In the genomic region with DNA sequence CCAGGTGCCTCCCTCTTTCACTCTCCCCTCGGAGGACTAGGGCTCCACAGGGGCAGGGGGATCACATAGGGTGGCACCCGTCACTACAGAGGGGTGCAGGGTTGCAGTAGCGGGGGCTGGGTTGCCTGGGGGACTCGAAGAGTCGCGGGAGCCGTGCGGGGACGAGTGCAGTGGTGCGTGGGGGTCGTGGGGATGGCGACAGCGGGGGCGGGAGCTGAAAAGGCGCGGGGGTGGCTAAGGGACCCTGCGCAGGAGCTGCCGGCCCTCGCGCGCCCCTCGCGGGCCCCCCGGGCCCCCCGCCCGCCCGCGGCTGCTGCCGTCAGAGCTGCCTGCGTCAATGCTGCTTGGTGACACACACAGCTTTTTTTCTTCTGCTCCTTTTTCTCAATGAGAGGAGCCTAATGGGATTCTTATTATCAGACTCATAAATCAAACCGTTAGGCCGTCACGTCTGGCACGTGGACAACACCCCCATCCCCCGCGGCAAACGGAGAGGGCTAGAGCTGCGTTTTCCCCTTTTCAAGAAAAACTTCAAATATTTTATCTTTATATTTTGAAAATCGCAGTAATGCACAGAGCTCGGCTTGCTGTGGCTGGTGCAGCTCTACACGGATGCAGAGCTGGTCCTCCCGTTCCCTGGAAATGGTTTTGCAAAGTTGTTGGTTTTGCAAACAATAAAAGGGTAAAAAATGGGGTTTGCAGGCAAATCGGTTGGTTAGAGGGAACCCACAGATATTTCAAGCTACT, we compare ENCODE assay signal across 8 cellular contexts.
DNase-seq lines count a peak whose midpoint lies in the region; FAIRE-seq and TF ChIP-seq lines count a peak whose summit lies in the region.

No MANE protein-coding gene starts in this region.

- no peak overlapping the region for H2BK20ac ChIP-seq in H1 (ENCODE audit: low read length)

- no peak overlapping the region for H3K27ac ChIP-seq in H1 (ENCODE audit: low read depth, low read length)

- H4K5ac ChIP-seq in H1 (ENCODE audit: insufficient read length, low read depth, low read length): no peak overlapping the region

- H4K20me1 ChIP-seq in H1 (replicated peaks in 1 of 2; ENCODE audit: control insufficient read depth in 1 of 2, insufficient read depth in 2 of 2, low read length in 2 of 2): peaks cover 2 to 7% of the 10 kb centered on the region in 2 experiments

- no peak overlapping the region for H3K56ac ChIP-seq in H1 (replicated peaks; ENCODE audit: insufficient read length, low read depth, low read length)

- H3K4me3 ChIP-seq in AG04449 (ENCODE audit: low read depth, low read length) (peak overlapping the region; percentile 49), H1 (ENCODE audit: extremely low read depth in 1 of 4, insufficient read depth in 2 of 4, low read depth in 3 of 4, low read length in 4 of 4) (peak overlapping the region; percentile 14 to 55 (median 27); a peak in 7 of 8 replicates), mucosa of stomach (ENCODE audit: low read length) (no peak overlapping the region)

- DNase-seq in AG04449 (ENCODE audit: low read depth, low spot score) (peak; percentile 58), NCI-H146 (lab: John Stamatoyannopoulos, UW) (peak; percentile 77), H1 (ENCODE audit: low read depth in 1 of 2, low spot score in 2 of 2) (no peak), HUDEP-2 (lab: John Stamatoyannopoulos, UW; ENCODE audit: unreplicated experiment in 76 of 76) (no peak), RKO (ENCODE audit: low spot score) (no peak), NCI-H2196 treated with DMSO at 0.1 percent for 48 hours (lab: John Stamatoyannopoulos, UW; ENCODE audit: unreplicated experiment) (no peak)
- DNase-seq in activated CD4-positive, alpha-beta T cell treated with anti-CD3 and anti-CD28 coated beads, Interleukin-2, amount 50 U/mL, for 1 hour: no peak

- 0 out of 2 replicates have a peak overlapping the region, but pooled peaks have one; percentile 50 for H2AFZ ChIP-seq in H1 (ENCODE audit: low read length)

- H2AK5ac ChIP-seq in H1 (ENCODE audit: low read depth, low read length): no peak overlapping the region

- peaks cover 3 to 16% (median 11%) of the 10 kb centered on the region in 4 experiments for H3K4me1 ChIP-seq in H1 (replicated peaks in 1 of 4; ENCODE audit: control insufficient read depth in 3 of 4, insufficient read depth in 4 of 4, low read length in 3 of 4)
- no peaks in the 10 kb centered on the region for H3K4me1 ChIP-seq in mucosa of stomach (ENCODE audit: control insufficient read depth, insufficient read depth, low read length)

- no peak for FAIRE-seq in H1 (lab: Jason Lieb, UNC)

- no peak for TF ChIP-seq RAD21 in H1 (IDR thresholded peaks at IDR 0.05 in 1 of 2, conservative IDR thresholded peaks at IDR 0.05 in 1 of 2; ENCODE audit: low read depth in 2 of 2, low read length in 2 of 2)

- no peak for TF ChIP-seq POLR2A in H1 (IDR thresholded peaks at IDR 0.05; ENCODE audit: control extremely low read depth in 1 of 2, low read depth in 2 of 2, low read length in 2 of 2)

- H3K36me3 ChIP-seq in H1 (ENCODE audit: control insufficient read depth in 2 of 4, insufficient read depth in 4 of 4, low read length in 3 of 4) (no peaks in the 10 kb centered on the region), mucosa of stomach (ENCODE audit: control insufficient read depth, insufficient read depth, low read length) (no peaks in the 10 kb centered on the region)

- no peaks in the 10 kb centered on the region for H3K79me2 ChIP-seq in H1 (ENCODE audit: control insufficient read depth in 1 of 2, insufficient read depth in 2 of 2, low read length in 2 of 2)

- H2BK5ac ChIP-seq in H1 (ENCODE audit: low read depth, low read length): no peak overlapping the region

- TF ChIP-seq CTCF in AG04449 (IDR thresholded peaks at IDR 0.05; ENCODE audit: insufficient read depth, low read length, missing control alignments) (no peak), H1 (IDR thresholded peaks at IDR 0.05; ENCODE audit: control extremely low read depth in 1 of 3, insufficient read depth in 1 of 3, low read depth in 1 of 3, low read length in 3 of 3) (no peak)

- no peak overlapping the region for H3K4ac ChIP-seq in H1 (replicated peaks; ENCODE audit: insufficient read length, low read depth, low read length)

- no peak overlapping the region for H2BK15ac ChIP-seq in H1 (ENCODE audit: low read length)

- H3K79me1 ChIP-seq in H1 (ENCODE audit: low read depth, low read length): no peaks in the 10 kb centered on the region

- H3K9ac ChIP-seq in H1 (replicated peaks in 1 of 4; ENCODE audit: extremely low read depth in 1 of 4, low read depth in 3 of 4, low read length in 3 of 4): no peak overlapping the region
- peak overlapping the region; percentile 39 for H3K9ac ChIP-seq in mucosa of stomach (ENCODE audit: low read length)

- H3K9me3 ChIP-seq in H1 (ENCODE audit: insufficient read depth in 2 of 2, low read depth in 1 of 2, low read length in 1 of 2): no peaks in the 10 kb centered on the region
- no peaks in the 10 kb centered on the region for H3K9me3 ChIP-seq in mucosa of stomach (ENCODE audit: control insufficient read depth, low read length)

- H2BK120ac ChIP-seq in H1 (replicated peaks; ENCODE audit: low read depth, low read length): no peak overlapping the region

- no peak overlapping the region for H2BK12ac ChIP-seq in H1 (ENCODE audit: low read depth, low read length)

- peaks cover 5% of the 10 kb centered on the region for H3K23me2 ChIP-seq in H1 (ENCODE audit: low read depth, low read length)

- no peak overlapping the region for H3K18ac ChIP-seq in H1 (ENCODE audit: extremely low read depth, low read length)

- TF ChIP-seq EP300 in H1 (IDR thresholded peaks at IDR 0.05; ENCODE audit: borderline replicate concordance in 1 of 2, low read depth in 2 of 2, low read length in 2 of 2): no peak

- no peak overlapping the region for H4K91ac ChIP-seq in H1 (replicated peaks; ENCODE audit: insufficient read length, low read length)

- H3K14ac ChIP-seq in H1 (ENCODE audit: insufficient read length): no peak overlapping the region

- POLR2A ChIA-PET in AG04449 (lab: Yijun Ruan, JAX) (interaction anchor here (0.7 to 1.7 kb wide), 4 partner anchors 18 to 52 kb away, joined by 3 to 4 read pairs (median 4); no protein-coding TSS in a partner anchor), H1 (lab: Charles Lee; ENCODE audit: partially characterized antibody) (interaction anchor here (1.3 to 2.9 kb wide), 3 partner anchors 16 to 160 kb away, joined by 3 to 6 read pairs (median 3); no protein-coding TSS in a partner anchor)

- CTCF ChIA-PET in AG04449 (lab: Yijun Ruan, JAX): interaction anchor here (0.9 to 3.4 kb wide), 8 partner anchors 15 to 121 kb away, joined by 3 to 13 read pairs (median 6); no protein-coding TSS in a partner anchor
- CTCF ChIA-PET in H1 (lab: Charles Lee; ENCODE audit: partially characterized antibody): interaction anchor here (1.1 to 3.1 kb wide), 8 partner anchors 16 to 155 kb away, joined by 3 to 13 read pairs (median 10); no protein-coding TSS in a partner anchor

- H3K23ac ChIP-seq in H1 (ENCODE audit: insufficient read length): no peak overlapping the region

- H3K4me2 ChIP-seq in H1 (ENCODE audit: insufficient read depth in 1 of 2, low read depth in 2 of 2, low read length in 2 of 2): peak overlapping the region; percentile 66 to 69

- 11% methylated on average over 13 of the region's 43 CpGs; no CpG with 5 or more reads in 1 of the 2 experiments for WGBS in H1 (ENCODE audit: extremely low coverage in 1 of 2, insufficient coverage in 1 of 2, insufficient read length in 1 of 2, insufficient replicate concordance in 2 of 2, low coverage in 1 of 2, low lambda C conversion rate in 2 of 2, missing lambda C conversion rate in 1 of 2), 2 experiments

- H3K27me3 ChIP-seq in H1 (replicated peaks in 1 of 4; ENCODE audit: control insufficient read depth in 3 of 4, extremely low read depth in 1 of 4, insufficient read depth in 3 of 4, low read length in 3 of 4) (peaks cover 44 to 77% (median 67%) of the 10 kb centered on the region in 4 experiments), mucosa of stomach (ENCODE audit: control insufficient read depth, insufficient read depth, low read length) (peaks cover 54% of the 10 kb centered on the region)

- H4K8ac ChIP-seq in H1 (ENCODE audit: extremely low read depth, insufficient read depth, low read length): no peak overlapping the region; the same call in 1 of the 2 replicates

TF ChIP-seq in H1, 55 proteins besides CTCF, POLR2A, EP300 and RAD21 (continues in another document):
- TF ChIP-seq SP2 (IDR thresholded peaks at IDR 0.05; ENCODE audit: low read length) (no peak), POU5F1 (IDR thresholded peaks at IDR 0.05; ENCODE audit: low read depth, low read length) (no peak), HDAC6 (IDR thresholded peaks at IDR 0.05; ENCODE audit: low read depth, low read length) (no peak), SUZ12 (IDR thresholded peaks at IDR 0.05; ENCODE audit: low read length) (peak; percentile 55; the same call in 1 of the 2 replicates), NANOG (IDR thresholded peaks at IDR 0.05; ENCODE audit: insufficient read depth, low read depth, low read length, poor library complexity, severe bottlenecking) (no peak), ZNF274 (IDR thresholded peaks at IDR 0.05; ENCODE audit: borderline replicate concordance, extremely low read depth, low read length) (no peak), RNF2 (IDR thresholded peaks at IDR 0.05; ENCODE audit: borderline replicate concordance, low read depth, low read length, missing control alignments, poor library complexity, severe bottlenecking) (peak; percentile 1), TBP (IDR thresholded peaks at IDR 0.05; ENCODE audit: low read depth, low read length) (no peak), BCL11A (IDR thresholded peaks at IDR 0.05; ENCODE audit: low read depth in 2 of 2, low read length in 2 of 2) (no peak), SAP30 (IDR thresholded peaks at IDR 0.05; ENCODE audit: insufficient read depth, insufficient replicate concordance, low read length) (no peak), EZH2 (IDR thresholded peaks at IDR 0.05; ENCODE audit: low read depth, low read length, severe bottlenecking) (peak; percentile 58), CBX8 (IDR thresholded peaks at IDR 0.05; ENCODE audit: borderline replicate concordance, low read depth, low read length) (no peak), CREB1 (IDR thresholded peaks at IDR 0.05) (peak; percentile 34; the same call in 1 of the 2 replicates), KDM5A (IDR thresholded peaks at IDR 0.05; ENCODE audit: low read length) (no peak)
- TF ChIP-seq, protein P1, sequence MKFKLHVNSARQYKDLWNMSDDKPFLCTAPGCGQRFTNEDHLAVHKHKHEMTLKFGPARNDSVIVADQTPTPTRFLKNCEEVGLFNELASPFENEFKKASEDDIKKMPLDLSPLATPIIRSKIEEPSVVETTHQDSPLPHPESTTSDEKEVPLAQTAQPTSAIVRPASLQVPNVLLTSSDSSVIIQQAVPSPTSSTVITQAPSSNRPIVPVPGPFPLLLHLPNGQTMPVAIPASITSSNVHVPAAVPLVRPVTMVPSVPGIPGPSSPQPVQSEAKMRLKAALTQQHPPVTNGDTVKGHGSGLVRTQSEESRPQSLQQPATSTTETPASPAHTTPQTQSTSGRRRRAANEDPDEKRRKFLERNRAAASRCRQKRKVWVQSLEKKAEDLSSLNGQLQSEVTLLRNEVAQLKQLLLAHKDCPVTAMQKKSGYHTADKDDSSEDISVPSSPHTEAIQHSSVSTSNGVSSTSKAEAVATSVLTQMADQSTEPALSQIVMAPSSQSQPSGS (IDR thresholded peaks at IDR 0.05; ENCODE audit: low read length): no peak

Comparison
In these comparisons a context has a peak if more than half of its experiments do, and no peak if none do; other contexts are left out.
1. DNase-seq: peak in AG04449 (single experiment) and NCI-H146 (single experiment); none in H1 (0 of 2), HUDEP-2 (0 of 76), activated CD4-positive, alpha-beta T cell treated with anti-CD3 and anti-CD28 coated beads, Interleukin-2, amount 50 U/mL, for 1 hour (single experiment), RKO (single experiment) and NCI-H2196 treated with DMSO at 0.1 percent for 48 hours (single experiment).